Comparison of ENCODE assay signal across 8 cellular contexts in the genomic region with DNA sequence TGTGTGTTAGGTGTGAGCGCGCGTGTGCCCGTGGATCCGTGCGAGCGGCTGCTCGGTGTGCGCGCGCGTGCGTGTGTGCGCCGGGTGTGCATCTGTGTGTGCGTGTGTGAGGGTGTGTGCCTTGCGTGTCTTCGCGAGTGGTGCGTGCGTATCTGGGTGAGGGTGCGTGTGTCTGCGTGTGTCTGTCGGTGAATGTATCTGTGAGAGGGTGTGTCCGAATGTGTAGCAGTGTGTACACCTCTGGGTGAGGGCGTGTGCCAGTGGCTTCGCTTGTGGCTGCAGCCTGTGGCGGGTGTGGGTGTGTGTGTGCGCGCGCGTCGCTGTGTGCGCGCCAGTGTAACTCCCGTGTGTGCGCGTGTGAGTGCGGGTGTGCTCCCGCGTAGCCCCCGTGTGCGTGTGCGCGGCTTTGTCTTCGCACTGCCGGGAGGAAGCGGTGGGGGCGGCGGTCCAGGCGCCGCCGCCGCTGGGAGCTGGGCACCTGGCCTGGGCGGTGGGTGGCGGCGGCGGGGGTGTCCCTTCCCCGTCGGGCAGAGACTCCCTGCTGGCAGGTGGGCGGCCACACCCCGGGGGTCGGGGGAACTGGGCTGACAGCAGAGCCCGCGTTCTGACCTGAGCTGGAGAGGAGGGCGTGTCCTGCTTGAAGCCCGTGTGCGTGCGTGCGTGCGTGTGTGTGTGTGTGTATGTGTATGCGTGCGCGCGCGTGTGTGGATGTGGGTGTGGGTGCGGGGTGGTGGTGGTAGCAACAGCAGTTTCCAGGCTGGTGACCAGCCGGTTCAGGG.
A peak's percentile ranks its signal among the peaks of the same experiment; 100 is the strongest.
DNase-seq lines count a peak whose midpoint lies in the region; ATAC-seq and TF ChIP-seq lines count a peak whose summit lies in the region.

No MANE protein-coding gene starts in this region.

- ATAC-seq in left lung (peak; percentile 61), HG02981 (IDR thresholded peaks at IDR 0.05; ENCODE audit: unreplicated experiment) (no peak)

- H3K36me3 ChIP-seq in left lung: no peaks in the 10 kb centered on the region

- intact Hi-C loops in left lung (cut with DNase I): no loop called here

- DNase-seq in 8988T: peak; percentile 44
- peak; percentile 49 for DNase-seq in HK-2 (ENCODE audit: unreplicated experiment)
- peak; percentile 31 for DNase-seq in central memory CD4-positive, alpha-beta T cell
- DNase-seq in left lung: peak; percentile 73 to 86
- DNase-seq in stimulated activated CD4-positive, alpha-beta T cell treated with anti-CD3 and anti-CD28 coated beads, Interleukin-4, amount 100 ng/mL, for 24 hours: peak; percentile 45
- no peak for DNase-seq in COLO829 (ENCODE audit: low spot score)

- H3K4me1 ChIP-seq in left lung: peaks cover 18 to 52% of the 10 kb centered on the region in 2 donors

- H3K27me3 ChIP-seq in left lung: peaks cover 0 to 55% of the 10 kb centered on the region in 2 donors

- H3K27ac ChIP-seq in left lung: peak overlapping the region; percentile 61 to 77

- no peaks in the 10 kb centered on the region for H3K9me3 ChIP-seq in left lung

- TF ChIP-seq CTCF in WI38 (IDR thresholded peaks at IDR 0.05; ENCODE audit: low read depth, low read length) (no peak), left lung (IDR thresholded peaks at IDR 0.05) (no peak)

- H3K4me3 ChIP-seq in WI38 (ENCODE audit: low read depth, low read length) (peak overlapping the region; percentile 49), left lung (peak overlapping the region; percentile 56 to 60)
